Comparison of ENCODE assay signal across 1 cellular context in the genomic region with DNA sequence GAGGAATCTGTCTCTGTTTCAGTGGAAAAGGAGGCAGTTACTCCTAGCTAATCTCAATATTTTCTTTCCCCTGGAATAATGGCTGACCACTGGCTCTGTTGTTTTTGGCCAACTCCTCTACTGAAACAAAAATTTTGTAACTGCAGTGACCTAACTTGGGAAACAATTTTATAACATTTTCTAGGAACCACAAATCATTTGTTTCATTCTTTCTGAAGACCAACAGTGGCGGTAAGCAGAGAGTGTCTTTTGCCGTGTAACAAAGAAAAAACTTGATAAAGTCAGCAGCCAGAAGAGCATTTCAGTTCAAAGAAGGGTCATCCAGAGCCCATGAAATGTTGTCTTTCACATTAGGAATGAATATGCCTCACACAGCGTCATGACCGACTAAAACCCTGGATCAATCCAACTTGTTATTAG.
TF ChIP-seq lines count a peak whose summit lies in the region.

No MANE protein-coding gene starts in this region.

TF ChIP-seq in WTC11, 78 proteins besides CTCF, POLR2A, EP300 and RAD21 (continued from another document):
- TF ChIP-seq ATF3 (CRISPR knock-in tag; conservative IDR thresholded peaks at IDR 0.05) (no peak), ZNF396 (CRISPR knock-in tag; IDR thresholded peaks at IDR 0.05; ENCODE audit: borderline replicate concordance) (no peak), FOXJ3 (CRISPR knock-in tag; IDR thresholded peaks at IDR 0.05; ENCODE audit: borderline replicate concordance) (no peak), FOXP1 (CRISPR knock-in tag; IDR thresholded peaks at IDR 0.05; ENCODE audit: borderline replicate concordance) (no peak), ZNF671 (CRISPR knock-in tag; IDR thresholded peaks at IDR 0.05) (no peak), ZNF423 (CRISPR knock-in tag; IDR thresholded peaks at IDR 0.05) (no peak), NR2C2 (CRISPR knock-in tag; IDR thresholded peaks at IDR 0.05) (no peak), TP53 (CRISPR knock-in tag; IDR thresholded peaks at IDR 0.05) (no peak), TEAD4 (CRISPR knock-in tag; IDR thresholded peaks at IDR 0.05) (no peak), GTF2I (CRISPR knock-in tag; conservative IDR thresholded peaks at IDR 0.05) (no peak)
- TF ChIP-seq, protein P1, sequence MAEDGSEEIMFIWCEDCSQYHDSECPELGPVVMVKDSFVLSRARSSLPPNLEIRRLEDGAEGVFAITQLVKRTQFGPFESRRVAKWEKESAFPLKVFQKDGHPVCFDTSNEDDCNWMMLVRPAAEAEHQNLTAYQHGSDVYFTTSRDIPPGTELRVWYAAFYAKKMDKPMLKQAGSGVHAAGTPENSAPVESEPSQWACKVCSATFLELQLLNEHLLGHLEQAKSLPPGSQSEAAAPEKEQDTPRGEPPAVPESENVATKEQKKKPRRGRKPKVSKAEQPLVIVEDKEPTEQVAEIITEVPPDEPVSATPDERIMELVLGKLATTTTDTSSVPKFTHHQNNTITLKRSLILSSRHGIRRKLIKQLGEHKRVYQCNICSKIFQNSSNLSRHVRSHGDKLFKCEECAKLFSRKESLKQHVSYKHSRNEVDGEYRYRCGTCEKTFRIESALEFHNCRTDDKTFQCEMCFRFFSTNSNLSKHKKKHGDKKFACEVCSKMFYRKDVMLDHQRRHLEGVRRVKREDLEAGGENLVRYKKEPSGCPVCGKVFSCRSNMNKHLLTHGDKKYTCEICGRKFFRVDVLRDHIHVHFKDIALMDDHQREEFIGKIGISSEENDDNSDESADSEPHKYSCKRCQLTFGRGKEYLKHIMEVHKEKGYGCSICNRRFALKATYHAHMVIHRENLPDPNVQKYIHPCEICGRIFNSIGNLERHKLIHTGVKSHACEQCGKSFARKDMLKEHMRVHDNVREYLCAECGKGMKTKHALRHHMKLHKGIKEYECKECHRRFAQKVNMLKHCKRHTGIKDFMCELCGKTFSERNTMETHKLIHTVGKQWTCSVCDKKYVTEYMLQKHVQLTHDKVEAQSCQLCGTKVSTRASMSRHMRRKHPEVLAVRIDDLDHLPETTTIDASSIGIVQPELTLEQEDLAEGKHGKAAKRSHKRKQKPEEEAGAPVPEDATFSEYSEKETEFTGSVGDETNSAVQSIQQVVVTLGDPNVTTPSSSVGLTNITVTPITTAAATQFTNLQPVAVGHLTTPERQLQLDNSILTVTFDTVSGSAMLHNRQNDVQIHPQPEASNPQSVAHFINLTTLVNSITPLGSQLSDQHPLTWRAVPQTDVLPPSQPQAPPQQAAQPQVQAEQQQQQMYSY (CRISPR knock-in tag; IDR thresholded peaks at IDR 0.05) = no peak
TF ChIP-seq in WTC11: peak in this region for 0.
